Comparison of ENCODE assay signal across 8 cellular contexts in genomic region chr1:97920832-97921571, GRCh38. TPM values are rescaled to one million over a fixed set of nuclear protein-coding genes. Genes with fewer than 3 reads are reported as not detected.
DNase-seq lines count a peak whose midpoint lies in the region; TF ChIP-seq lines count a peak whose summit lies in the region.

DPYD (minus strand) TSS chr1:97921034; CDS start chr1:97920922, 112 bp downstream.

- H3K27ac ChIP-seq in neural cell (ENCODE audit: low read length) (peak within 1 kb of the TSS; percentile 28), stomach (peak within 1 kb of the TSS; percentile 89 to 93 (median 91))

- H3K36me3 ChIP-seq in neural cell (ENCODE audit: insufficient read depth, low read length) (no peaks in the 10 kb centered on the region), stomach (no peaks in the 10 kb centered on the region)

- peak; percentile 93 for TF ChIP-seq POLR2A in Raji (IDR thresholded peaks at IDR 0.05; ENCODE audit: insufficient read depth, low read depth, low read length)
- TF ChIP-seq POLR2A in stomach (IDR thresholded peaks at IDR 0.05), result no peak

- H4K20me1 ChIP-seq in neural cell (ENCODE audit: insufficient read depth), result no peaks in the 10 kb centered on the region

- H3K9me2 ChIP-seq in neural cell (ENCODE audit: insufficient read depth, low read length), result no peaks in the 10 kb centered on the region

- TF ChIP-seq EP300 in neural cell (conservative IDR thresholded peaks at IDR 0.05; ENCODE audit: poor library complexity, severe bottlenecking) (peak; percentile 21), stomach (IDR thresholded peaks at IDR 0.05) (no peak)

- WGBS in stomach, 5 donors, result 0 to 2% (median 1%) methylated on average over 26 to 50 of the region's 50 CpGs

- H3K4me1 ChIP-seq in stomach, result peaks cover 5 to 35% (median 24%) of the 10 kb centered on the region in 4 donors

- H3K9me3 ChIP-seq in neural cell (ENCODE audit: low read length), result no peaks in the 10 kb centered on the region
- H3K9me3 ChIP-seq in stomach, result no peaks in the 10 kb centered on the region

- peak within 1 kb of the TSS; percentile 63 for H3K9ac ChIP-seq in neural cell (ENCODE audit: low read length)

- peak within 1 kb of the TSS; percentile 46 for H3K4me3 ChIP-seq in LNCaP clone FGC (ENCODE audit: low read depth, low read length)
- peak within 1 kb of the TSS; percentile 89 for H3K4me3 ChIP-seq in neural cell (ENCODE audit: low read length)
- H3K4me3 ChIP-seq in stomach, result peak within 1 kb of the TSS; percentile 76 to 90 (median 86)

- peak; percentile 50 for TF ChIP-seq RAD21 in neural cell (conservative IDR thresholded peaks at IDR 0.05)

- intact Hi-C loops in stomach (cut with DNase I; ENCODE audit: low total_unique reads), result no loop called here

- DNase-seq in EH (ENCODE audit: low read depth) (peak; percentile 92), H4 (ENCODE audit: low spot score) (peak; percentile 83), LNCaP clone FGC (ENCODE audit: low read depth) (peak; percentile 28), fibroblast of the conjunctiva (ENCODE audit: low read depth) (peak; percentile 71), stomach (peak; percentile 92)
- DNase-seq in activated effector memory CD4-positive, alpha-beta T cell treated with Interleukin-2 at 50 U/mL for 16 hours, result peak; percentile 80

- H3K27me3 ChIP-seq in neural cell (ENCODE audit: insufficient read depth, low read depth, low read length), result no peaks in the 10 kb centered on the region
- H3K27me3 ChIP-seq in stomach, result no peaks in the 10 kb centered on the region

- peak within 1 kb of the TSS; percentile 76 for H3K4me2 ChIP-seq in neural cell (ENCODE audit: low read length)

- TF ChIP-seq CTCF in LNCaP clone FGC (IDR thresholded peaks at IDR 0.05; ENCODE audit: control insufficient read depth, extremely low read depth, insufficient read depth) (no peak), neural cell (IDR thresholded peaks at IDR 0.05; ENCODE audit: poor library complexity, severe bottlenecking) (no peak), stomach (IDR thresholded peaks at IDR 0.05) (no peak)

- peak within 1 kb of the TSS; percentile 82 for H2AFZ ChIP-seq in neural cell (ENCODE audit: low read depth, low read length)

- peaks cover 14% of the 10 kb centered on the region for H3K79me2 ChIP-seq in neural cell (replicated peaks; ENCODE audit: insufficient read depth, low read length)

- H3F3A ChIP-seq in neural cell (ENCODE audit: insufficient read depth, low read length, poor library complexity, severe bottlenecking), result peaks cover 2% of the 10 kb centered on the region

TF ChIP-seq in neural cell, 6 proteins besides CTCF, POLR2A, EP300 and RAD21:
- TF ChIP-seq EZH2 (IDR thresholded peaks at IDR 0.05; ENCODE audit: borderline replicate concordance, insufficient read depth, low read length, poor library complexity, severe bottlenecking) (no peak), POLR2AphosphoS5 (IDR thresholded peaks at IDR 0.05) (peak; percentile 67), MXI1 (conservative IDR thresholded peaks at IDR 0.05; ENCODE audit: poor library complexity, severe bottlenecking) (peak; percentile 59), TAF1 (IDR thresholded peaks at IDR 0.05; ENCODE audit: low read depth) (peak; percentile 35), SMC3 (conservative IDR thresholded peaks at IDR 0.05; ENCODE audit: poor library complexity) (peak; percentile 48), REST (IDR thresholded peaks at IDR 0.05; ENCODE audit: borderline replicate concordance) (peak; percentile 42)

RNA-seq across cellular contexts. Expression of gene DPYD, which starts in this region (rescaled TPM):
- total RNA-seq in H4 (2014; rRNA removed; shearing (Covaris generic)), result 14.8 and 18.2 TPM in 2 replicates
- polyA plus RNA-seq in neural cell (6.7 and 8.2 TPM in 2 replicates), stomach (10 to 100 TPM in 1 of 3 donors, 1 to 10 TPM in 2; 7.5 to 11.9 (median 8.3) TPM)
- polyA minus RNA-seq in neural cell, result 27.5 and 33.2 TPM in 2 replicates
- total RNA-seq in stomach, result 10 to 100 TPM; 16.2 to 58.2 (median 22.7) TPM

Comparison
In these comparisons a context has a peak if more than half of its experiments do, and no peak if none do; other contexts are left out.
1. Peak in every context shown above with its lines: DNase-seq, H3K4me3 ChIP-seq and H3K27ac ChIP-seq.
2. DNase-seq: peak in every context shown above with its lines; median percentile 92 in EH; 92 in stomach; 83 in H4; 80 in activated effector memory CD4-positive, alpha-beta T cell treated with Interleukin-2 at 50 U/mL for 16 hours; 71 in fibroblast of the conjunctiva; 28 in LNCaP clone FGC.